9 cellular contexts compared by ENCODE assay signal in the genomic region with DNA sequence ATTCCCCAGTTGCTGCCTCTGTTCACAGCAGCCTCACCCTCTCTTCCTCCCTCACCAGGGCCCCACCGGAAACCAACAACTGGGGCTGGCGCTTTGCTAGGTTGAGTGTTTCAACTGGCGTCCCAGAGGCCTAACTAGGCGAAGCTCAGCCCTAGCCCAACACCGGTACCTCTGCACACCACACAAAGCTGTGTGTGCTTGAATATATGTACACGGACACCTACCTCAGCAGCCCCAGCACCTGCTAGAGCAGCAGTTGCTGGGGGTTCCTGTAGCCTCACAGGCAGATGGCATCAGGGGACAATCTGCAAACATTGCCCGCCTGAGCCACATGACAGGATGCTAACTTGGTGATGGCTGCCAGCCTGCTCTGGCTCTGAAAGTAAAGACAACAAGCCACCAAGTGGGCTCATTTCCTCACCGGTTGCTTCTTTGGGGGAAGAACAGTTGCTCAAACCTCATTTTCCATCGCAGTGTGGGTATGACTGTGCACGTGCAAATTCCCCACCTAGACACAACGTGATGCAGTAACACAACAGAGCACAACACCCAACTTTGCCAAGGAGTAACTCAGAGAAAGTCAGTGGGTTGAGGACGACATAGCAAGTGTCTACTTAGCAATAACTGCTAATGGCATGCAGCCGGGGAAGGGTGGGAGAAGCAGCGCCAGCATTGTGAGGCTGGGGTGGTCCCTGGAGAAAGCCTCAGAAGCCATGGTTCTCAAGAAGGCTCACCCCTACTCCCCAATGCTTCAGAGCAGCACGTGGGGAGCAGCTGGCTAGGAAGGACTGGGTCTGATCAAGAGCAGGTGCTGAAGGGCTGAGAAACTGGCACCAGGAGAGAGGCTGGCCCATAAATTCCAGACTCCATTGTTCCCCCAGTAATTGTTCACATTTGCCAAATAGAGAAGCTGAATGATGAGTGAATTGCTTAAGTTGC.
DNase-seq lines count a peak whose midpoint lies in the region; ATAC-seq and TF ChIP-seq lines count a peak whose summit lies in the region.
"Had no signal": no experiment of that assay in that cellular context is flagged by ENCODE, and none has a peak within 500 bp of the region (broad histone marks: within the 10 kb centered on the region; RNA-seq: fewer than 3 reads in every experiment).

No MANE protein-coding gene starts in this region.

- H3K9me3 Mint-ChIP-seq in CD8-positive, alpha-beta memory T cell: no peaks in the 10 kb centered on the region
- no peaks in the 10 kb centered on the region for H3K9me3 Mint-ChIP-seq in T-helper 1 cell treated with Interleukin-12 subunit alpha and Interleukin-12 subunit beta and Interleukin-4 antibody, amounts not matched to agents 30 μg/mL and 1 μg/mL, for 36 hours

- no peaks in the 10 kb centered on the region for H3K27me3 Mint-ChIP-seq in CD8-positive, alpha-beta memory T cell
- no peaks in the 10 kb centered on the region for H3K27me3 Mint-ChIP-seq in T-helper 1 cell treated with Interleukin-12 subunit alpha and Interleukin-12 subunit beta and Interleukin-4 antibody, amounts not matched to agents 30 μg/mL and 1 μg/mL, for 36 hours (ENCODE audit: low read depth)

- peak overlapping the region; percentile 17 for H3K4me3 ChIP-seq in CD8-positive, alpha-beta memory T cell (ENCODE audit: low read length)
- H3K4me3 ChIP-seq: body of pancreas had no signal

- peaks cover 85 to 99% (median 99%) of the 10 kb centered on the region in 3 donors for H3K4me1 Mint-ChIP-seq in CD8-positive, alpha-beta memory T cell
- H3K4me1 Mint-ChIP-seq in T-helper 1 cell treated with Interleukin-12 subunit alpha and Interleukin-12 subunit beta and Interleukin-4 antibody, amounts not matched to agents 30 μg/mL and 1 μg/mL, for 36 hours (ENCODE audit: low read depth): peaks cover 75% of the 10 kb centered on the region

- peak overlapping the region; percentile 73 for H3K27ac ChIP-seq in CD8-positive, alpha-beta memory T cell (ENCODE audit: low read depth, low read length)
- H3K27ac ChIP-seq: body of pancreas had no signal

- H3K36me3 ChIP-seq in CD8-positive, alpha-beta memory T cell (ENCODE audit: insufficient read depth, low read length): peaks cover 6% of the 10 kb centered on the region

- H3K27ac Mint-ChIP-seq in CD8-positive, alpha-beta memory T cell: peak overlapping the region; percentile 89 to 99 (median 96)
- peak overlapping the region; percentile 98 for H3K27ac Mint-ChIP-seq in T-helper 1 cell treated with Interleukin-12 subunit alpha and Interleukin-12 subunit beta and Interleukin-4 antibody, amounts not matched to agents 30 μg/mL and 1 μg/mL, for 36 hours

- peak; percentile 37 for ATAC-seq in HG02759 (IDR thresholded peaks at IDR 0.05; ENCODE audit: unreplicated experiment)
- ATAC-seq: body of pancreas had no signal

- peaks cover 97% of the 10 kb centered on the region for H3K4me1 ChIP-seq in CD8-positive, alpha-beta memory T cell (ENCODE audit: insufficient read depth, low read length)
- H3K4me1 ChIP-seq: body of pancreas had no signal

- peak; percentile 58 to 89 (median 82) for DNase-seq in CD8-positive, alpha-beta memory T cell
- DNase-seq in activated naive CD8-positive, alpha-beta T cell treated with anti-CD3 and anti-CD28 coated beads, Interleukin-2, amount 50 U/mL, for 16 hours (ENCODE audit: low read depth, low spot score): peak; percentile 13
- peak; percentile 38 for DNase-seq in stimulated activated CD8-positive, alpha-beta memory T cell treated with anti-CD3 and anti-CD28 coated beads, Interleukin-12 subunit alpha, Interleukin-12 subunit beta, amount 100 ng/mL, for 4 hours (ENCODE audit: low read depth)
- DNase-seq in HEK293T (ENCODE audit: extremely low spot score): no peak
- DNase-seq in NCI-H69 (lab: John Stamatoyannopoulos, UW): no peak
- no peak for DNase-seq in islet precursor cell

- POLR2A ChIA-PET in CD8-positive, alpha-beta memory T cell (lab: Charles Lee): interaction anchor here (0.6 to 1.2 kb wide), 8 partner anchors 11 to 1201 kb away, joined by 3 to 5 read pairs (median 3); no protein-coding TSS in a partner anchor
- POLR2A ChIA-PET in HEK293T (lab: Yijun Ruan, JAX): no interaction called here

- no peaks in the 10 kb centered on the region for H3K27me3 ChIP-seq in CD8-positive, alpha-beta memory T cell (ENCODE audit: insufficient read depth, low read length, poor library complexity, severe bottlenecking)
- H3K27me3 ChIP-seq: body of pancreas had no signal

- CTCF ChIA-PET in CD8-positive, alpha-beta memory T cell (lab: Charles Lee): interaction anchor here (1.0 to 1.5 kb wide), 6 partner anchors 9 to 140 kb away, joined by 3 to 8 read pairs (median 4); no protein-coding TSS in a partner anchor
- CTCF ChIA-PET in HEK293T (lab: Yijun Ruan, JAX): no interaction called here

- H3K36me3 Mint-ChIP-seq in CD8-positive, alpha-beta memory T cell: peaks cover 4 to 34% (median 16%) of the 10 kb centered on the region in 3 donors
- peaks cover 31% of the 10 kb centered on the region for H3K36me3 Mint-ChIP-seq in T-helper 1 cell treated with Interleukin-12 subunit alpha and Interleukin-12 subunit beta and Interleukin-4 antibody, amounts not matched to agents 30 μg/mL and 1 μg/mL, for 36 hours (ENCODE audit: low read depth)

- no peaks in the 10 kb centered on the region for H3K9me3 ChIP-seq in CD8-positive, alpha-beta memory T cell (ENCODE audit: low read length)
- H3K9me3 ChIP-seq: body of pancreas had no signal

- peak overlapping the region; percentile 40 to 74 (median 65) for H3K4me3 Mint-ChIP-seq in CD8-positive, alpha-beta memory T cell
- peak overlapping the region; percentile 63 for H3K4me3 Mint-ChIP-seq in T-helper 1 cell treated with Interleukin-12 subunit alpha and Interleukin-12 subunit beta and Interleukin-4 antibody, amounts not matched to agents 30 μg/mL and 1 μg/mL, for 36 hours

TF ChIP-seq in HEK293T, 16 proteins besides CTCF, POLR2A, EP300 and RAD21:
- TF ChIP-seq SP1 (IDR thresholded peaks at IDR 0.05): no peak
- no peak for TF ChIP-seq HDGF (IDR thresholded peaks at IDR 0.05; ENCODE audit: borderline replicate concordance)
- TF ChIP-seq ZNF384 (IDR thresholded peaks at IDR 0.05): no peak
- TF ChIP-seq NFRKB (IDR thresholded peaks at IDR 0.05): no peak
- TF ChIP-seq SUZ12 (IDR thresholded peaks at IDR 0.05): no peak
- TF ChIP-seq BHLHE40 (IDR thresholded peaks at IDR 0.05; ENCODE audit: borderline replicate concordance): no peak
- TF ChIP-seq CTBP1 (IDR thresholded peaks at IDR 0.05; ENCODE audit: borderline replicate concordance): no peak
- TF ChIP-seq L3MBTL2 (conservative IDR thresholded peaks at IDR 0.05): no peak
- TF ChIP-seq FOXM1 (IDR thresholded peaks at IDR 0.05; ENCODE audit: borderline replicate concordance): no peak
- TF ChIP-seq LEF1 (IDR thresholded peaks at IDR 0.05; ENCODE audit: borderline replicate concordance): no peak

Comparison
In these comparisons a context has a peak if more than half of its experiments do, and no peak if none do; other contexts are left out.
1. DNase-seq: peak in CD8-positive, alpha-beta memory T cell (5 of 5), activated naive CD8-positive, alpha-beta T cell treated with anti-CD3 and anti-CD28 coated beads, Interleukin-2, amount 50 U/mL, for 16 hours (single experiment) and stimulated activated CD8-positive, alpha-beta memory T cell treated with anti-CD3 and anti-CD28 coated beads, Interleukin-12 subunit alpha, Interleukin-12 subunit beta, amount 100 ng/mL, for 4 hours (single experiment); none in HEK293T (single experiment), NCI-H69 (single experiment) and islet precursor cell (single experiment).